ENCODE assay signal across 10 cellular contexts in the genomic region with DNA sequence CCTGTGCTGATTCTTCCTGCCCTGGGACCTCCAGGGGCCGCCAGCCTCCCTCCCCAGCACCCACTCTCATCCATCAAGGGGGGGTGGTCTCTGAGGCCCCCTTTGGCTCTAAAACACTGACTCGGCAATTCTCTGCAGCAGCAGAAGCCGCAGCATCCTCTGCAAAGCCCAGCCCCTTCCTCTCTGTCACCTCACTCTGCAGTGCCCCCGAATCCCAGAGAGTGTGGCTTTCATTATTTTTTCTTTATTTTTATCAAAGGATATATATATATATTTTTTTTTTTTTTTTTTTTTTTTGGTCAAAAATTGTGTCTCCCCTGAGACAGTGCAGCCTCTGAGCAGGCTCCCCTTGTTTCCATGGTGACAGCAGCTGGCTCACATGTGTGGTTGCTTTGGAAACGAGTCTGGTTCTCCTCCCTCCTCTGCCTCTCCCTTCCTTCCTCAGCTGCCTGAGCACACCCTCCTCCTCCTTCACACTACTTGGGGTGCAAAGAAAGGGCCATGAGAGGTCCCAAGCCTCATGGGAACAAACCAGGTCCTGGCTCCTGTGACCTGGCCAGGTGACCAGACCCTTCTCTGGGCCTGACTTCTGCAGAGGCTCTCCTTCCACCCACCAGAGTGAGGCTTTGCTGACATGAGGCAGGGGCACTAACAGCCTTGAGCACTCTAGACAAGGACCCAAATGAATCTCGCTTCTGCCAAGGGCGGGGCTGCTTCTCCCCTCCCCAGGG.
DNase-seq lines count a peak whose midpoint lies in the region; ATAC-seq and TF ChIP-seq lines count a peak whose summit lies in the region.
"Had no signal": no experiment of that assay in that cellular context is flagged by ENCODE, and none has a peak within 500 bp of the region (broad histone marks: within the 10 kb centered on the region; RNA-seq: fewer than 3 reads in every experiment).

No MANE protein-coding gene starts in this region.

- TF ChIP-seq CTCF in foreskin keratinocyte (conservative IDR thresholded peaks at IDR 0.05): no peak

- peak overlapping the region; percentile 54 for H3K27ac ChIP-seq in foreskin keratinocyte
- H3K27ac ChIP-seq: neutrophil had no signal

- H3K27me3 ChIP-seq in foreskin keratinocyte: no peaks in the 10 kb centered on the region
- H3K27me3 ChIP-seq: Peyer's patch had no signal

- DNase-seq in NCI-H1417 (lab: John Stamatoyannopoulos, UW) (peak; percentile 42 to 81 (median 71)), NCI-H1417 treated with DMSO at 0.1 percent for 48 hours (lab: John Stamatoyannopoulos, UW) (no peak), LHCN-M2 (ENCODE audit: low read depth) (peak; percentile 80), foreskin keratinocyte (peak in 1 of 2 donors; percentile 57), SIG-M5 treated with dmso at 0.1 percent for 504 hours (lab: John Stamatoyannopoulos, UW; ENCODE audit: unreplicated experiment) (no peak)
- DNase-seq in activated CD8-positive, alpha-beta memory T cell treated with anti-CD3 and anti-CD28 coated beads, Interleukin-2, amount 50 U/mL, for 4 hours: peak; percentile 50
- peak; percentile 62 for DNase-seq in stimulated activated CD4-positive, alpha-beta T cell treated with anti-CD3 and anti-CD28 coated beads, Interleukin-15, amount 100 ng/mL, for 24 hours

- ATAC-seq in foreskin keratinocyte (peak; percentile 53), HG03045 (IDR thresholded peaks at IDR 0.05; ENCODE audit: unreplicated experiment) (no peak)

- peaks cover 28% of the 10 kb centered on the region for H3K4me1 ChIP-seq in foreskin keratinocyte

Comparison
In these comparisons a context has a peak if more than half of its experiments do, and no peak if none do; other contexts are left out.
1. DNase-seq: peak in NCI-H1417 (3 of 3), LHCN-M2 (single experiment), activated CD8-positive, alpha-beta memory T cell treated with anti-CD3 and anti-CD28 coated beads, Interleukin-2, amount 50 U/mL, for 4 hours (single experiment) and stimulated activated CD4-positive, alpha-beta T cell treated with anti-CD3 and anti-CD28 coated beads, Interleukin-15, amount 100 ng/mL, for 24 hours (single experiment); none in NCI-H1417 treated with DMSO at 0.1 percent for 48 hours (single experiment) and SIG-M5 treated with dmso at 0.1 percent for 504 hours (single experiment).